1 cellular context compared by ENCODE assay signal in the genomic region with DNA sequence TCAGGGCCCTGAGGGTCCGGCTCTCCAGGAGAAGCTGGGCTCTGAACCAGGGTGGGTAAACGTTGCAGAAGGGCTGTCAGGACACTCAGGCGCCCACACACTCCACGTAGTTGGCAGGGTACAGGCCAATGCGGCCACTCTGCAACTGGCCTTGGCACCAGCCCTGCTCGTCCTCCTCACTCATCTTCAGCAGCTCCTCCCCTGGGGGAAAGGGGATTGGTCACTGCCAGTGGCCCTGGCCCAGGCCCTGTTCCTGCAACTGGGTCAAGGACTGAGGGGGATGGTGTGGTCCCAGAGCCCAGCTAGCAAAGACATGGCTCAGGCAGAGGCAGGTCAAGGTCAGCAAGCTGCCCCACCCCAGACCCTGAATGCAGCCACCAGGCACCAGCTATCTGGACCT.
TF ChIP-seq lines count a peak whose summit lies in the region.

No MANE protein-coding gene starts in this region.

TF ChIP-seq in HepG2, 621 proteins besides CTCF, POLR2A, EP300 and RAD21 (continued from another document and continues in another):
- TF ChIP-seq, protein P1, sequence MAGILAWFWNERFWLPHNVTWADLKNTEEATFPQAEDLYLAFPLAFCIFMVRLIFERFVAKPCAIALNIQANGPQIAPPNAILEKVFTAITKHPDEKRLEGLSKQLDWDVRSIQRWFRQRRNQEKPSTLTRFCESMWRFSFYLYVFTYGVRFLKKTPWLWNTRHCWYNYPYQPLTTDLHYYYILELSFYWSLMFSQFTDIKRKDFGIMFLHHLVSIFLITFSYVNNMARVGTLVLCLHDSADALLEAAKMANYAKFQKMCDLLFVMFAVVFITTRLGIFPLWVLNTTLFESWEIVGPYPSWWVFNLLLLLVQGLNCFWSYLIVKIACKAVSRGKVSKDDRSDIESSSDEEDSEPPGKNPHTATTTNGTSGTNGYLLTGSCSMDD (CRISPR knock-in tag; IDR thresholded peaks at IDR 0.05) = no peak
- TF ChIP-seq, protein P2, sequence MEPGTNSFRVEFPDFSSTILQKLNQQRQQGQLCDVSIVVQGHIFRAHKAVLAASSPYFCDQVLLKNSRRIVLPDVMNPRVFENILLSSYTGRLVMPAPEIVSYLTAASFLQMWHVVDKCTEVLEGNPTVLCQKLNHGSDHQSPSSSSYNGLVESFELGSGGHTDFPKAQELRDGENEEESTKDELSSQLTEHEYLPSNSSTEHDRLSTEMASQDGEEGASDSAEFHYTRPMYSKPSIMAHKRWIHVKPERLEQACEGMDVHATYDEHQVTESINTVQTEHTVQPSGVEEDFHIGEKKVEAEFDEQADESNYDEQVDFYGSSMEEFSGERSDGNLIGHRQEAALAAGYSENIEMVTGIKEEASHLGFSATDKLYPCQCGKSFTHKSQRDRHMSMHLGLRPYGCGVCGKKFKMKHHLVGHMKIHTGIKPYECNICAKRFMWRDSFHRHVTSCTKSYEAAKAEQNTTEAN (CRISPR knock-in tag; conservative IDR thresholded peaks at IDR 0.05) = no peak
- TF ChIP-seq ZNF558 (CRISPR knock-in tag; IDR thresholded peaks at IDR 0.05; ENCODE audit: borderline replicate concordance) (no peak), ZNF569 (CRISPR knock-in tag; IDR thresholded peaks at IDR 0.05; ENCODE audit: borderline replicate concordance) (no peak), KDM2A (CRISPR knock-in tag; IDR thresholded peaks at IDR 0.05; ENCODE audit: borderline replicate concordance, low read depth) (no peak), GATAD1 (CRISPR knock-in tag; IDR thresholded peaks at IDR 0.05) (peak; percentile 66), BRCA1 (CRISPR knock-in tag; IDR thresholded peaks at IDR 0.05) (no peak), FOXK1 (CRISPR knock-in tag; IDR thresholded peaks at IDR 0.05; ENCODE audit: borderline replicate concordance, low read depth) (0 out of 2 replicates have a peak, but pooled peaks have one; percentile 12), ZNF615 (CRISPR knock-in tag; IDR thresholded peaks at IDR 0.05; ENCODE audit: borderline replicate concordance) (no peak), PHF21A (CRISPR knock-in tag; IDR thresholded peaks at IDR 0.05) (peak; percentile 70; the same call in 1 of the 2 replicates), PHF20 (CRISPR knock-in tag; IDR thresholded peaks at IDR 0.05) (no peak), SNRNP70 (IDR thresholded peaks at IDR 0.05; ENCODE audit: low read depth, low read length) (no peak), GATA4 (IDR thresholded peaks at IDR 0.05; ENCODE audit: borderline replicate concordance, low read depth) (no peak), YEATS2 (CRISPR knock-in tag; IDR thresholded peaks at IDR 0.05; ENCODE audit: borderline replicate concordance) (no peak), ZFP82 (CRISPR knock-in tag; IDR thresholded peaks at IDR 0.05; ENCODE audit: borderline replicate concordance) (no peak), NR2F2 (IDR thresholded peaks at IDR 0.05; ENCODE audit: borderline replicate concordance, low read depth) (peak; percentile 59), DNMT3B (CRISPR knock-in tag; conservative IDR thresholded peaks at IDR 0.05) (no peak), ZNF556 (CRISPR knock-in tag; IDR thresholded peaks at IDR 0.05; ENCODE audit: borderline replicate concordance) (no peak), ZNF550 (CRISPR knock-in tag; IDR thresholded peaks at IDR 0.05; ENCODE audit: borderline replicate concordance) (no peak), RORA (CRISPR knock-in tag; IDR thresholded peaks at IDR 0.05) (no peak), POLR2AphosphoS2 (IDR thresholded peaks at IDR 0.05; ENCODE audit: low read depth, low read length) (no peak), ZNF446 (CRISPR knock-in tag; IDR thresholded peaks at IDR 0.05) (no peak), ZNF354B (CRISPR knock-in tag; IDR thresholded peaks at IDR 0.05) (no peak), TEAD2 (CRISPR knock-in tag; IDR thresholded peaks at IDR 0.05) (no peak), ARHGAP35 (CRISPR knock-in tag; IDR thresholded peaks at IDR 0.05; ENCODE audit: borderline replicate concordance) (no peak), ZBTB8A (CRISPR knock-in tag; IDR thresholded peaks at IDR 0.05; ENCODE audit: borderline replicate concordance, low read depth) (no peak), ZNF644 (CRISPR knock-in tag; IDR thresholded peaks at IDR 0.05; ENCODE audit: low read depth) (no peak), AHR (CRISPR knock-in tag; IDR thresholded peaks at IDR 0.05) (no peak), SMARCC2 (IDR thresholded peaks at IDR 0.05) (no peak), NFIC (IDR thresholded peaks at IDR 0.05; ENCODE audit: low read length) (no peak), ZNF329 (CRISPR knock-in tag; IDR thresholded peaks at IDR 0.05; ENCODE audit: low read depth) (no peak)
- TF ChIP-seq, protein P3, sequence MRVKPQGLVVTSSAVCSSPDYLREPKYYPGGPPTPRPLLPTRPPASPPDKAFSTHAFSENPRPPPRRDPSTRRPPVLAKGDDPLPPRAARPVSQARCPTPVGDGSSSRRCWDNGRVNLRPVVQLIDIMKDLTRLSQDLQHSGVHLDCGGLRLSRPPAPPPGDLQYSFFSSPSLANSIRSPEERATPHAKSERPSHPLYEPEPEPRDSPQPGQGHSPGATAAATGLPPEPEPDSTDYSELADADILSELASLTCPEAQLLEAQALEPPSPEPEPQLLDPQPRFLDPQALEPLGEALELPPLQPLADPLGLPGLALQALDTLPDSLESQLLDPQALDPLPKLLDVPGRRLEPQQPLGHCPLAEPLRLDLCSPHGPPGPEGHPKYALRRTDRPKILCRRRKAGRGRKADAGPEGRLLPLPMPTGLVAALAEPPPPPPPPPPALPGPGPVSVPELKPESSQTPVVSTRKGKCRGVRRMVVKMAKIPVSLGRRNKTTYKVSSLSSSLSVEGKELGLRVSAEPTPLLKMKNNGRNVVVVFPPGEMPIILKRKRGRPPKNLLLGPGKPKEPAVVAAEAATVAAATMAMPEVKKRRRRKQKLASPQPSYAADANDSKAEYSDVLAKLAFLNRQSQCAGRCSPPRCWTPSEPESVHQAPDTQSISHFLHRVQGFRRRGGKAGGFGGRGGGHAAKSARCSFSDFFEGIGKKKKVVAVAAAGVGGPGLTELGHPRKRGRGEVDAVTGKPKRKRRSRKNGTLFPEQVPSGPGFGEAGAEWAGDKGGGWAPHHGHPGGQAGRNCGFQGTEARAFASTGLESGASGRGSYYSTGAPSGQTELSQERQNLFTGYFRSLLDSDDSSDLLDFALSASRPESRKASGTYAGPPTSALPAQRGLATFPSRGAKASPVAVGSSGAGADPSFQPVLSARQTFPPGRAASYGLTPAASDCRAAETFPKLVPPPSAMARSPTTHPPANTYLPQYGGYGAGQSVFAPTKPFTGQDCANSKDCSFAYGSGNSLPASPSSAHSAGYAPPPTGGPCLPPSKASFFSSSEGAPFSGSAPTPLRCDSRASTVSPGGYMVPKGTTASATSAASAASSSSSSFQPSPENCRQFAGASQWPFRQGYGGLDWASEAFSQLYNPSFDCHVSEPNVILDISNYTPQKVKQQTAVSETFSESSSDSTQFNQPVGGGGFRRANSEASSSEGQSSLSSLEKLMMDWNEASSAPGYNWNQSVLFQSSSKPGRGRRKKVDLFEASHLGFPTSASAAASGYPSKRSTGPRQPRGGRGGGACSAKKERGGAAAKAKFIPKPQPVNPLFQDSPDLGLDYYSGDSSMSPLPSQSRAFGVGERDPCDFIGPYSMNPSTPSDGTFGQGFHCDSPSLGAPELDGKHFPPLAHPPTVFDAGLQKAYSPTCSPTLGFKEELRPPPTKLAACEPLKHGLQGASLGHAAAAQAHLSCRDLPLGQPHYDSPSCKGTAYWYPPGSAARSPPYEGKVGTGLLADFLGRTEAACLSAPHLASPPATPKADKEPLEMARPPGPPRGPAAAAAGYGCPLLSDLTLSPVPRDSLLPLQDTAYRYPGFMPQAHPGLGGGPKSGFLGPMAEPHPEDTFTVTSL (CRISPR knock-in tag; IDR thresholded peaks at IDR 0.05; ENCODE audit: borderline replicate concordance) = no peak
- TF ChIP-seq, protein P4, sequence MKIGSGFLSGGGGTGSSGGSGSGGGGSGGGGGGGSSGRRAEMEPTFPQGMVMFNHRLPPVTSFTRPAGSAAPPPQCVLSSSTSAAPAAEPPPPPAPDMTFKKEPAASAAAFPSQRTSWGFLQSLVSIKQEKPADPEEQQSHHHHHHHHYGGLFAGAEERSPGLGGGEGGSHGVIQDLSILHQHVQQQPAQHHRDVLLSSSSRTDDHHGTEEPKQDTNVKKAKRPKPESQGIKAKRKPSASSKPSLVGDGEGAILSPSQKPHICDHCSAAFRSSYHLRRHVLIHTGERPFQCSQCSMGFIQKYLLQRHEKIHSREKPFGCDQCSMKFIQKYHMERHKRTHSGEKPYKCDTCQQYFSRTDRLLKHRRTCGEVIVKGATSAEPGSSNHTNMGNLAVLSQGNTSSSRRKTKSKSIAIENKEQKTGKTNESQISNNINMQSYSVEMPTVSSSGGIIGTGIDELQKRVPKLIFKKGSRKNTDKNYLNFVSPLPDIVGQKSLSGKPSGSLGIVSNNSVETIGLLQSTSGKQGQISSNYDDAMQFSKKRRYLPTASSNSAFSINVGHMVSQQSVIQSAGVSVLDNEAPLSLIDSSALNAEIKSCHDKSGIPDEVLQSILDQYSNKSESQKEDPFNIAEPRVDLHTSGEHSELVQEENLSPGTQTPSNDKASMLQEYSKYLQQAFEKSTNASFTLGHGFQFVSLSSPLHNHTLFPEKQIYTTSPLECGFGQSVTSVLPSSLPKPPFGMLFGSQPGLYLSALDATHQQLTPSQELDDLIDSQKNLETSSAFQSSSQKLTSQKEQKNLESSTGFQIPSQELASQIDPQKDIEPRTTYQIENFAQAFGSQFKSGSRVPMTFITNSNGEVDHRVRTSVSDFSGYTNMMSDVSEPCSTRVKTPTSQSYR (CRISPR knock-in tag; IDR thresholded peaks at IDR 0.05; ENCODE audit: borderline replicate concordance) = peak; percentile 96
- TF ChIP-seq, protein P5, sequence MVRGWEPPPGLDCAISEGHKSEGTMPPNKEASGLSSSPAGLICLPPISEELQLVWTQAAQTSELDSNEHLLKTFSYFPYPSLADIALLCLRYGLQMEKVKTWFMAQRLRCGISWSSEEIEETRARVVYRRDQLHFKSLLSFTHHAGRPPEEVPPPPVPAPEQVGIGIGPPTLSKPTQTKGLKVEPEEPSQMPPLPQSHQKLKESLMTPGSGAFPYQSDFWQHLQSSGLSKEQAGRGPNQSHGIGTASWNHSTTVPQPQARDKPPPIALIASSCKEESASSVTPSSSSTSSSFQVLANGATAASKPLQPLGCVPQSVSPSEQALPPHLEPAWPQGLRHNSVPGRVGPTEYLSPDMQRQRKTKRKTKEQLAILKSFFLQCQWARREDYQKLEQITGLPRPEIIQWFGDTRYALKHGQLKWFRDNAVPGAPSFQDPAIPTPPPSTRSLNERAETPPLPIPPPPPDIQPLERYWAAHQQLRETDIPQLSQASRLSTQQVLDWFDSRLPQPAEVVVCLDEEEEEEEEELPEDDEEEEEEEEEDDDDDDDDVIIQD (CRISPR knock-in tag; IDR thresholded peaks at IDR 0.05; ENCODE audit: low read depth) = no peak; the same call in 1 of the 2 replicates
- TF ChIP-seq, protein P6, sequence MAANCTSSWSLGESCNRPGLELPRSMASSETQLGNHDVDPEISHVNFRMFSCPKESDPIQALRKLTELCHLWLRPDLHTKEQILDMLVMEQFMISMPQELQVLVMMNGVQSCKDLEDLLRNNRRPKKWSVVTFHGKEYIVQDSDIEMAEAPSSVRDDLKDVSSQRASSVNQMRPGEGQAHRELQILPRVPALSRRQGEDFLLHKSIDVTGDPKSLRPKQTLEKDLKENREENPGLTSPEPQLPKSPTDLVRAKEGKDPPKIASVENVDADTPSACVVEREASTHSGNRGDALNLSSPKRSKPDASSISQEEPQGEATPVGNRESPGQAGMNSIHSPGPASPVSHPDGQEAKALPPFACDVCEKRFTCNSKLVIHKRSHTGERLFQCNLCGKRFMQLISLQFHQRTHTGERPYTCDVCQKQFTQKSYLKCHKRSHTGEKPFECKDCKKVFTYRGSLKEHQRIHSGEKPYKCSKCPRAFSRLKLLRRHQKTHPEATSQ (CRISPR knock-in tag; IDR thresholded peaks at IDR 0.05; ENCODE audit: borderline replicate concordance) = no peak
- TF ChIP-seq, protein P7, sequence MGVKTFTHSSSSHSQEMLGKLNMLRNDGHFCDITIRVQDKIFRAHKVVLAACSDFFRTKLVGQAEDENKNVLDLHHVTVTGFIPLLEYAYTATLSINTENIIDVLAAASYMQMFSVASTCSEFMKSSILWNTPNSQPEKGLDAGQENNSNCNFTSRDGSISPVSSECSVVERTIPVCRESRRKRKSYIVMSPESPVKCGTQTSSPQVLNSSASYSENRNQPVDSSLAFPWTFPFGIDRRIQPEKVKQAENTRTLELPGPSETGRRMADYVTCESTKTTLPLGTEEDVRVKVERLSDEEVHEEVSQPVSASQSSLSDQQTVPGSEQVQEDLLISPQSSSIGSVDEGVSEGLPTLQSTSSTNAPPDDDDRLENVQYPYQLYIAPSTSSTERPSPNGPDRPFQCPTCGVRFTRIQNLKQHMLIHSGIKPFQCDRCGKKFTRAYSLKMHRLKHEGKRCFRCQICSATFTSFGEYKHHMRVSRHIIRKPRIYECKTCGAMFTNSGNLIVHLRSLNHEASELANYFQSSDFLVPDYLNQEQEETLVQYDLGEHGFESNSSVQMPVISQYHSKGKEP (CRISPR knock-in tag; IDR thresholded peaks at IDR 0.05) = no peak
- TF ChIP-seq, protein P8, sequence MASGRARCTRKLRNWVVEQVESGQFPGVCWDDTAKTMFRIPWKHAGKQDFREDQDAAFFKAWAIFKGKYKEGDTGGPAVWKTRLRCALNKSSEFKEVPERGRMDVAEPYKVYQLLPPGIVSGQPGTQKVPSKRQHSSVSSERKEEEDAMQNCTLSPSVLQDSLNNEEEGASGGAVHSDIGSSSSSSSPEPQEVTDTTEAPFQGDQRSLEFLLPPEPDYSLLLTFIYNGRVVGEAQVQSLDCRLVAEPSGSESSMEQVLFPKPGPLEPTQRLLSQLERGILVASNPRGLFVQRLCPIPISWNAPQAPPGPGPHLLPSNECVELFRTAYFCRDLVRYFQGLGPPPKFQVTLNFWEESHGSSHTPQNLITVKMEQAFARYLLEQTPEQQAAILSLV (CRISPR knock-in tag; IDR thresholded peaks at IDR 0.05; ENCODE audit: borderline replicate concordance) = no peak
- TF ChIP-seq, protein P9, sequence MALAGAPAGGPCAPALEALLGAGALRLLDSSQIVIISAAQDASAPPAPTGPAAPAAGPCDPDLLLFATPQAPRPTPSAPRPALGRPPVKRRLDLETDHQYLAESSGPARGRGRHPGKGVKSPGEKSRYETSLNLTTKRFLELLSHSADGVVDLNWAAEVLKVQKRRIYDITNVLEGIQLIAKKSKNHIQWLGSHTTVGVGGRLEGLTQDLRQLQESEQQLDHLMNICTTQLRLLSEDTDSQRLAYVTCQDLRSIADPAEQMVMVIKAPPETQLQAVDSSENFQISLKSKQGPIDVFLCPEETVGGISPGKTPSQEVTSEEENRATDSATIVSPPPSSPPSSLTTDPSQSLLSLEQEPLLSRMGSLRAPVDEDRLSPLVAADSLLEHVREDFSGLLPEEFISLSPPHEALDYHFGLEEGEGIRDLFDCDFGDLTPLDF (CRISPR knock-in tag; IDR thresholded peaks at IDR 0.05) = no peak
- TF ChIP-seq, protein P10, sequence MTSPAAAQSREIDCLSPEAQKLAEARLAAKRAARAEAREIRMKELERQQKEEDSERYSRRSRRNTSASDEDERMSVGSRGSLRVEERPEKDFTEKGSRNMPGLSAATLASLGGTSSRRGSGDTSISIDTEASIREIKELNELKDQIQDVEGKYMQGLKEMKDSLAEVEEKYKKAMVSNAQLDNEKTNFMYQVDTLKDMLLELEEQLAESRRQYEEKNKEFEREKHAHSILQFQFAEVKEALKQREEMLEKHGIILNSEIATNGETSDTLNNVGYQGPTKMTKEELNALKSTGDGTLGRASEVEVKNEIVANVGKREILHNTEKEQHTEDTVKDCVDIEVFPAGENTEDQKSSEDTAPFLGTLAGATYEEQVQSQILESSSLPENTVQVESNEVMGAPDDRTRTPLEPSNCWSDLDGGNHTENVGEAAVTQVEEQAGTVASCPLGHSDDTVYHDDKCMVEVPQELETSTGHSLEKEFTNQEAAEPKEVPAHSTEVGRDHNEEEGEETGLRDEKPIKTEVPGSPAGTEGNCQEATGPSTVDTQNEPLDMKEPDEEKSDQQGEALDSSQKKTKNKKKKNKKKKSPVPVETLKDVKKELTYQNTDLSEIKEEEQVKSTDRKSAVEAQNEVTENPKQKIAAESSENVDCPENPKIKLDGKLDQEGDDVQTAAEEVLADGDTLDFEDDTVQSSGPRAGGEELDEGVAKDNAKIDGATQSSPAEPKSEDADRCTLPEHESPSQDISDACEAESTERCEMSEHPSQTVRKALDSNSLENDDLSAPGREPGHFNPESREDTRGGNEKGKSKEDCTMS (CRISPR knock-in tag; conservative IDR thresholded peaks at IDR 0.05) = no peak
